ENCODE assay signal across 26 cellular contexts in genomic region chr5:143796753-143797152, GRCh38. TPM values are rescaled to one million over a fixed set of nuclear protein-coding genes. Genes with fewer than 3 reads are reported as not detected.
DNase-seq lines count a peak whose midpoint lies in the region; ATAC-seq, FAIRE-seq and TF ChIP-seq lines count a peak whose summit lies in the region.
"Had no signal": no experiment of that assay in that cellular context is flagged by ENCODE, and none has a peak within 500 bp of the region (broad histone marks: within the 10 kb centered on the region; RNA-seq: fewer than 3 reads in every experiment).

No MANE protein-coding gene starts in this region.

- H3K4me1 ChIP-seq in K562 (replicated peaks in 1 of 2; ENCODE audit: control insufficient read depth in 2 of 2, insufficient read depth in 2 of 2, low read length in 2 of 2) = no peaks in the 10 kb centered on the region
- peaks cover 0 to 6% (median 0%) of the 10 kb centered on the region in 4 donors for H3K4me1 ChIP-seq in transverse colon

- no peak overlapping the region for H3K4me3 ChIP-seq in K562
- no peak overlapping the region for H3K4me3 ChIP-seq in transverse colon
- H3K4me3 ChIP-seq: GM23338, lung, tibial artery had no signal

- H3K4me1 Mint-ChIP-seq in immature natural killer cell = peaks cover 20 to 30% of the 10 kb centered on the region in 2 donors

- ATAC-seq in K562 (no peak), GM18519 (IDR thresholded peaks at IDR 0.05; ENCODE audit: low FRiP score, unreplicated experiment) (no peak)
- ATAC-seq: GM23338 had no signal

- no peaks in the 10 kb centered on the region for H3K9me3 ChIP-seq in K562 (replicated peaks; ENCODE audit: control insufficient read depth, insufficient read depth, low read depth, low read length)
- H3K9me3 ChIP-seq in transverse colon = no peaks in the 10 kb centered on the region
- H3K9me3 ChIP-seq: tibial artery had no signal

- H3K9ac ChIP-seq in K562 (ENCODE audit: insufficient read depth in 1 of 2, low read depth in 2 of 2, low read length in 2 of 2) = no peak overlapping the region

- H3K36me3 Mint-ChIP-seq in immature natural killer cell = no peaks in the 10 kb centered on the region
- H3K36me3 Mint-ChIP-seq: activated naive CD8-positive, alpha-beta T cell had no signal

- no peaks in the 10 kb centered on the region for H4K20me1 ChIP-seq in K562 (replicated peaks; ENCODE audit: control insufficient read depth, insufficient read depth, low read length)

- H3K27ac Mint-ChIP-seq in immature natural killer cell = no peak overlapping the region
- H3K27ac Mint-ChIP-seq: activated CD4-positive, alpha-beta T cell treated with anti-CD3 and anti-CD28 coated beads, Interleukin-2, amount 10 ng/mL, durations not matched to agents 24 days and 14 days; activated naive CD8-positive, alpha-beta T cell; GM23338; stimulated activated naive CD8-positive, alpha-beta T cell treated with anti-CD3 and anti-CD28 coated beads, Interleukin-15, Interleukin-2, amounts not matched to agents 100 ng/mL and 50 ng/mL, for 24 hours had no signal

- H3K4me2 ChIP-seq in K562 (ENCODE audit: insufficient read depth, low read length) = no peak overlapping the region
- H3K4me2 ChIP-seq: GM23338 had no signal

- TF ChIP-seq EP300 in K562 (IDR thresholded peaks at IDR 0.05; ENCODE audit: low read length) (no peak), transverse colon (IDR thresholded peaks at IDR 0.05; ENCODE audit: low read depth) (no peak)

- no peak overlapping the region for H2AFZ ChIP-seq in K562 (ENCODE audit: low read depth, low read length)
- H2AFZ ChIP-seq: GM23338 had no signal

- H3K27ac ChIP-seq in K562 (ENCODE audit: extremely low read depth, low read depth, low read length) (no peak overlapping the region), transverse colon (no peak overlapping the region)
- H3K27ac ChIP-seq: tibial artery had no signal

- no peaks in the 10 kb centered on the region for H3K9me1 ChIP-seq in K562 (ENCODE audit: control insufficient read depth, insufficient read depth, low read length)

- H3K4me3 Mint-ChIP-seq in immature natural killer cell = no peak overlapping the region
- H3K4me3 Mint-ChIP-seq: activated CD4-positive, alpha-beta T cell treated with anti-CD3 and anti-CD28 coated beads, Interleukin-2, amount 10 ng/mL, durations not matched to agents 24 days and 14 days; activated naive CD8-positive, alpha-beta T cell; GM23338; stimulated activated naive CD8-positive, alpha-beta T cell treated with anti-CD3 and anti-CD28 coated beads, Interleukin-15, Interleukin-2, amounts not matched to agents 100 ng/mL and 50 ng/mL, for 24 hours had no signal

- no TSS peak for BruUV-seq in K562 (replicated peaks; lab: Mats Ljungman, UMichigan)

- no peak for DNase-seq in GM18507 (ENCODE audit: extremely low spot score, insufficient read length, low read depth)
- peak; percentile 78 for DNase-seq in NOMO-1 treated with DMSO at 0.1 percent for 48 hours (lab: John Stamatoyannopoulos, UW; ENCODE audit: unreplicated experiment)
- DNase-seq in K562 (ENCODE audit: extremely low read depth in 1 of 4, low spot score in 3 of 4) = no peak
- DNase-seq in pons (ENCODE audit: low spot score) = peak; percentile 61
- DNase-seq in transverse colon = no peak
- no peak for DNase-seq in immature natural killer cell
- no peak for DNase-seq in putamen (ENCODE audit: low spot score)
- DNase-seq: activated CD4-positive, alpha-beta T cell treated with anti-CD3 and anti-CD28 coated beads, Interleukin-2, amount 10 ng/mL, durations not matched to agents 24 days and 14 days; central memory CD4-positive, alpha-beta T cell; COR-L47; hypothalamus; islet precursor cell; NCI-H524; occipital lobe; Right ventricle myocardium superior; stimulated activated CD4-positive, alpha-beta T cell treated with anti-CD3 and anti-CD28 coated beads, Interleukin-4, amount 100 ng/mL, for 24 hours; T-helper 1 cell; tibial artery had no signal

- H3K9me3 Mint-ChIP-seq in immature natural killer cell = no peaks in the 10 kb centered on the region
- H3K9me3 Mint-ChIP-seq: GM23338; stimulated activated naive CD8-positive, alpha-beta T cell treated with anti-CD3 and anti-CD28 coated beads, Interleukin-15, Interleukin-2, amounts not matched to agents 100 ng/mL and 50 ng/mL, for 24 hours had no signal

- POLR2A ChIA-PET in K562 (lab: Yijun Ruan, JAX) = no interaction called here

- CTCF ChIA-PET in K562 (lab: Yijun Ruan, JAX; ENCODE audit: low intra/inter-chr PET ratio) = no interaction called here

- FAIRE-seq in GM18507 (lab: Jason Lieb, UNC) (peak; percentile 52), K562 (lab: Jason Lieb, UNC) (no peak)
- FAIRE-seq: astrocyte had no signal

- H3K27me3 ChIP-seq in K562 (ENCODE audit: control insufficient read depth in 2 of 2, insufficient read depth in 2 of 2, low read length in 2 of 2) = no peaks in the 10 kb centered on the region
- no peaks in the 10 kb centered on the region for H3K27me3 ChIP-seq in transverse colon
- H3K27me3 ChIP-seq: tibial artery had no signal

- TF ChIP-seq POLR2A in K562 (conservative IDR thresholded peaks at IDR 0.05) (no peak), transverse colon (IDR thresholded peaks at IDR 0.05) (no peak)

- TF ChIP-seq CTCF in K562 (IDR thresholded peaks at IDR 0.05 in 2 of 3, conservative IDR thresholded peaks at IDR 0.05 in 1 of 3; ENCODE audit: insufficient read depth in 2 of 3, low read depth in 1 of 3, low read length in 3 of 3) (no peak), transverse colon (IDR thresholded peaks at IDR 0.05) (no peak)

- H3K27me3 Mint-ChIP-seq in immature natural killer cell (ENCODE audit: low read depth in 3 of 3) = peaks cover 0 to 1% (median 0%) of the 10 kb centered on the region in 3 donors

- no peaks in the 10 kb centered on the region for H3K79me2 ChIP-seq in K562 (ENCODE audit: control insufficient read depth, insufficient read depth, low read length)

- no peaks in the 10 kb centered on the region for H3K36me3 ChIP-seq in K562 (ENCODE audit: control insufficient read depth, insufficient read depth, low read length)
- H3K36me3 ChIP-seq in transverse colon = no peaks in the 10 kb centered on the region
- H3K36me3 ChIP-seq: tibial artery had no signal

- TF ChIP-seq RAD21 in K562 (CRISPR knock-in tag; conservative IDR thresholded peaks at IDR 0.05 in 1 of 2, IDR thresholded peaks at IDR 0.05 in 1 of 2) = no peak

- in situ Hi-C loops in K562 (cut with MboI) = no loop called here
- in situ Hi-C loops in transverse colon (cut with MboI; ENCODE audit: low pct_ligation_motif_present in 1 of 4, low pct_unique_long_range_greater_than_20kb in 1 of 4, low sequenced_read_pairs in 3 of 4) = no loop called here

- intact Hi-C loops in K562 (cut with micrococcal nuclease) (no loop called here), transverse colon (cut with DNase I; ENCODE audit: low total_unique reads) (no loop called here)

- 0% methylated on average over 5 of the region's 5 CpGs for WGBS in K562 (ENCODE audit: insufficient coverage, low coverage, missing lambda C conversion rate)
- WGBS in transverse colon (ENCODE audit: low coverage in 1 of 2), 2 donors = 90% methylated on average over 5 of the region's 5 CpGs; no CpG with 5 or more reads in 1 of the 2 donors

TF ChIP-seq in K562, 482 proteins besides CTCF, POLR2A, EP300 and RAD21 (continues in another document):
- TF ChIP-seq SAFB2 (IDR thresholded peaks at IDR 0.05; ENCODE audit: borderline replicate concordance, low read depth, low read length, severe bottlenecking) (no peak), MIER1 (IDR thresholded peaks at IDR 0.05; ENCODE audit: low read depth) (no peak), CC2D1A (IDR thresholded peaks at IDR 0.05) (no peak), SPI1 (IDR thresholded peaks at IDR 0.05; ENCODE audit: borderline replicate concordance, low read depth, low read length) (peak; percentile 84), NEUROD1 (IDR thresholded peaks at IDR 0.05; ENCODE audit: borderline replicate concordance, low read depth, low read length, partially characterized antibody) (no peak), NCOA1 (IDR thresholded peaks at IDR 0.05; ENCODE audit: low read depth) (no peak), RCOR1 (IDR thresholded peaks at IDR 0.05; ENCODE audit: borderline replicate concordance in 1 of 2, low read depth in 2 of 2, low read length in 2 of 2) (no peak)
- TF ChIP-seq, protein P1, sequence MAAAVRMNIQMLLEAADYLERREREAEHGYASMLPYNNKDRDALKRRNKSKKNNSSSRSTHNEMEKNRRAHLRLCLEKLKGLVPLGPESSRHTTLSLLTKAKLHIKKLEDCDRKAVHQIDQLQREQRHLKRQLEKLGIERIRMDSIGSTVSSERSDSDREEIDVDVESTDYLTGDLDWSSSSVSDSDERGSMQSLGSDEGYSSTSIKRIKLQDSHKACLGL (CRISPR knock-in tag; IDR thresholded peaks at IDR 0.05; ENCODE audit: borderline replicate concordance, poor library complexity, severe bottlenecking) = no peak

RNA-seq across cellular contexts. Expression of gene HMHB1, which starts 15.2 kb away (rescaled TPM):
- total RNA-seq in K562 (2011; cell fraction: chromatin; rRNA removed; ENCODE audit: low replicate concordance) = not detected in 2 replicates
- total RNA-seq in K562 (2011; cell fraction: nucleolus; rRNA removed) = not detected in 2 replicates
- not detected in 2 replicates for total RNA-seq in K562 (2011; cell fraction: nucleoplasm; rRNA removed)
- not detected in 2 replicates for total RNA-seq in K562 (2014; rRNA removed)
- total RNA-seq in K562 (2014; rRNA removed; fragmentation: Illumina TruSeq; extraction: Trizol) = not detected in 2 replicates
- not detected in 2 replicates for total RNA-seq in K562 (2015; rRNA removed; fragmentation: Illumina TruSeq; extraction: Trizol)
- not detected in 2 replicates for total RNA-seq in K562 (2021)
- not detected in 2 replicates for polyA plus RNA-seq in K562 (2011; rRNA removed)
- polyA plus RNA-seq in K562 (2011; cell fraction: cytosol; rRNA removed) = not detected in 2 replicates
- polyA plus RNA-seq in K562 (2011; cell fraction: nucleus; rRNA removed) = not detected in 2 replicates
- polyA plus RNA-seq in K562 (2012) = not detected in 2 replicates
- polyA plus RNA-seq in K562 (2014; fragmentation: Illumina TruSeq; extraction: Trizol) = not detected in 2 replicates
- not detected for polyA plus RNA-seq in K562 (2014; fragmentation: Nextera tagmentation; extraction: Ambion mirVana)
- polyA plus RNA-seq in K562 (2014; rRNA removed) = not detected in 2 replicates
- polyA minus RNA-seq in K562 (2011; rRNA and poly(A)+ RNA removed) = not detected in 2 replicates
- polyA minus RNA-seq in K562 (2011; cell fraction: cytosol; rRNA and poly(A)+ RNA removed) = not detected in 2 replicates
- not detected in 2 replicates for polyA minus RNA-seq in K562 (2011; cell fraction: nucleus; rRNA and poly(A)+ RNA removed)
- total RNA-seq in transverse colon = not detected
- not detected for polyA plus RNA-seq in immature natural killer cell
- total RNA-seq: activated CD4-positive, alpha-beta T cell treated with anti-CD3 and anti-CD28 coated beads, Interleukin-2, amount 10 ng/mL, durations not matched to agents 24 days and 14 days; astrocyte; dermis microvascular lymphatic vessel endothelial cell; GM23338; LHCN-M2; lung; occipital lobe; Right ventricle myocardium superior had no signal
- polyA plus RNA-seq: GM23338, lung had no signal

Comparison
In these comparisons a context has a peak if more than half of its experiments do, and no peak if none do; other contexts are left out.
1. DNase-seq: peak in NOMO-1 treated with DMSO at 0.1 percent for 48 hours (single experiment) and pons (single experiment); none in GM18507 (single experiment), K562 (0 of 4), transverse colon (single experiment), immature natural killer cell (0 of 3) and putamen (single experiment).